ENCODE assay signal across 19 cellular contexts in genomic region chr3:127710473-127710941, GRCh38. TPM values are rescaled to one million over a fixed set of nuclear protein-coding genes. Genes with fewer than 3 reads are reported as not detected.
DNase-seq lines count a peak whose midpoint lies in the region; ATAC-seq and TF ChIP-seq lines count a peak whose summit lies in the region.
"Had no signal": no experiment of that assay in that cellular context is flagged by ENCODE, and none has a peak within 500 bp of the region (broad histone marks: within the 10 kb centered on the region; RNA-seq: fewer than 3 reads in every experiment).

No MANE protein-coding gene starts in this region.

- H3K9me3 ChIP-seq in Peyer's patch (no peaks in the 10 kb centered on the region), gastrocnemius medialis (no peaks in the 10 kb centered on the region)

- H3K36me3 ChIP-seq in Peyer's patch (peaks cover 0 to 30% (median 0%) of the 10 kb centered on the region in 3 donors), gastrocnemius medialis (no peaks in the 10 kb centered on the region)

- H3K4me1 ChIP-seq in Peyer's patch (no peaks in the 10 kb centered on the region), gastrocnemius medialis (peaks cover 34 to 72% of the 10 kb centered on the region in 2 donors)

- H3K27me3 ChIP-seq in Peyer's patch (no peaks in the 10 kb centered on the region), gastrocnemius medialis (no peaks in the 10 kb centered on the region)

- DNase-seq in Daoy (ENCODE audit: low read depth) = peak; percentile 66
- peak in 2 of 3 donors; percentile 13 to 40 for DNase-seq in Peyer's patch
- peak; percentile 18 for DNase-seq in fibroblast of the aortic adventitia (ENCODE audit: low read depth)
- DNase-seq in gastrocnemius medialis = peak in 1 of 2 donors; percentile 11
- no peak for DNase-seq in globus pallidus (ENCODE audit: low spot score)
- DNase-seq: activated CD8-positive, alpha-beta T cell treated with anti-CD3 and anti-CD28 coated beads for 36 hours; C1 segment of cervical spinal cord; DMS53; H7; NCI-H1436 treated with DMSO at 0.1 percent for 48 hours; NCI-H524; nephron progenitor cell; stimulated activated CD4-positive, alpha-beta T cell treated with anti-CD3 and anti-CD28 coated beads, Interleukin-4, amount 100 ng/mL, for 4 hours had no signal

- in situ Hi-C loops in gastrocnemius medialis (cut with MboI; ENCODE audit: low sequenced_read_pairs in 4 of 4) = no loop called here

- TF ChIP-seq CTCF in Peyer's patch (IDR thresholded peaks at IDR 0.05) (no peak), fibroblast of the aortic adventitia (IDR thresholded peaks at IDR 0.05; ENCODE audit: insufficient read depth, low read length) (no peak), gastrocnemius medialis (IDR thresholded peaks at IDR 0.05 in 4 of 5, conservative IDR thresholded peaks at IDR 0.05 in 1 of 5) (no peak)

- peak in 1 of 2 donors; percentile 35 for ATAC-seq in gastrocnemius medialis
- ATAC-seq in GM21390 (IDR thresholded peaks at IDR 0.05; ENCODE audit: unreplicated experiment) = no peak
- ATAC-seq in GM19324 (IDR thresholded peaks at IDR 0.05; ENCODE audit: low FRiP score, unreplicated experiment) = no peak
- no peak for ATAC-seq in HG02623 (IDR thresholded peaks at IDR 0.05; ENCODE audit: unreplicated experiment)
- ATAC-seq: activated CD8-positive, alpha-beta T cell treated with anti-CD3 and anti-CD28 coated beads for 36 hours; activated T-helper 17 cell treated with anti-CD3 and anti-CD28 coated beads, Interleukin-2, amount 50 U/mL, for 72 hours had no signal

- H3K4me3 ChIP-seq in Peyer's patch (no peak overlapping the region), fibroblast of the aortic adventitia (ENCODE audit: low read depth, low read length) (no peak overlapping the region), gastrocnemius medialis (no peak overlapping the region)
- H3K4me3 ChIP-seq: lung had no signal

- H3K27ac ChIP-seq in Peyer's patch = no peak overlapping the region
- H3K27ac ChIP-seq in gastrocnemius medialis = peak overlapping the region; percentile 37 to 96 (median 80)
- H3K27ac ChIP-seq: VCaP had no signal

- intact Hi-C loops in gastrocnemius medialis (cut with DNase I; ENCODE audit: low total_unique reads) = no loop called here

- TF ChIP-seq POLR2A in Peyer's patch (IDR thresholded peaks at IDR 0.05) (no peak), gastrocnemius medialis (IDR thresholded peaks at IDR 0.05) (no peak)

RNA-seq across cellular contexts. Expression of gene ABTB1, which starts 37.8 kb away (rescaled TPM):
- total RNA-seq in Daoy (2014; rRNA removed; shearing (Covaris generic)) = 0.95 and 2.4 TPM in 2 replicates
- total RNA-seq in Peyer's patch = 10 to 100 TPM; 38.5 to 80.0 (median 57.1) TPM
- 8.2 and 19.5 TPM in 2 replicates for total RNA-seq in fibroblast of the aortic adventitia (ENCODE audit: low replicate concordance)
- 10 to 100 TPM; 22.9 to 37.5 (median 30.1) TPM for total RNA-seq in gastrocnemius medialis

Comparison
In these comparisons a context has a peak if more than half of its experiments do, and no peak if none do; other contexts are left out.
1. H3K27ac ChIP-seq: peak in gastrocnemius medialis (4 of 4); none in Peyer's patch (0 of 4).